ENCODE assay signal across 14 cellular contexts in the genomic region with DNA sequence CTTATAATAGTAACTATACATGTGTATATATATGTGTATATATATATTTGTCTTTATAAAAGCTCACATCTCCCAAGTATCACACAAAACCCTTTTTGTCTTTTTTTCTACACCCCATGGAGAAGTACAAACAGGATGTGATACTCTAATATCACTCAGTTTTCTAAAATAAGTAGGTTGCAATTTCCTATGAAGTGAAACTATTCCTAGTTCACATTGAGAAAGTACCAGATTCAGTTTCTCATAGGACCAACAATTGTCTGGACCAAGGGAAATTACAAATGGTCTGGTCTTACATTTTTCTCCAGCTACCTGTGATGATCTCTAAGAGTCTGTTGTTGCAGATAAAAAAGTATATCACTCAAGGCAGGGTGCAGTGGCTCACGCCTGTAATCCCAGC. TPM values are rescaled to one million over a fixed set of nuclear protein-coding genes. Genes with fewer than 3 reads are reported as not detected.
"Had no signal": no experiment of that assay in that cellular context is flagged by ENCODE, and none has a peak within 500 bp of the region (broad histone marks: within the 10 kb centered on the region; RNA-seq: fewer than 3 reads in every experiment).

No MANE protein-coding gene starts in this region.

- FAIRE-seq: urothelium cell line had no signal

- H3K27ac Mint-ChIP-seq: activated CD4-positive, alpha-beta memory T cell treated with anti-CD3 and anti-CD28 coated beads for 36 hours; activated CD4-positive, alpha-beta T cell treated with anti-CD3 and anti-CD28 coated beads for 36 hours; activated CD8-positive, alpha-beta memory T cell treated with anti-CD3 and anti-CD28 coated beads, Interleukin-2, amount 10 ng/mL, durations not matched to agents 7 days and 5 days; activated naive CD4-positive, alpha-beta T cell treated with anti-CD3 and anti-CD28 coated beads, Interleukin-2, amount 10 ng/mL, durations not matched to agents 7 days and 5 days; activated T-cell treated with anti-CD3 and anti-CD28 coated beads, Interleukin-2, amount 50 U/mL, for 24 hours had no signal

- DNase-seq: activated CD4-positive, alpha-beta memory T cell treated with anti-CD3 and anti-CD28 coated beads for 36 hours; activated CD4-positive, alpha-beta T cell treated with anti-CD3 and anti-CD28 coated beads for 36 hours; activated CD8-positive, alpha-beta memory T cell treated with anti-CD3 and anti-CD28 coated beads, Interleukin-2, amount 10 ng/mL, durations not matched to agents 7 days and 5 days; activated naive CD4-positive, alpha-beta T cell treated with anti-CD3 and anti-CD28 coated beads, Interleukin-2, amount 10 ng/mL, durations not matched to agents 7 days and 5 days; activated T-cell treated with anti-CD3 and anti-CD28 coated beads, Interleukin-2, amount 50 U/mL, for 24 hours; cerebellar nuclear complex; effector memory CD4-positive, alpha-beta T cell; gastrocnemius medialis; heart right ventricle; stimulated activated CD4-positive, alpha-beta T cell treated with anti-CD3 and anti-CD28 coated beads, Interleukin-1b, Interleukin-23, amount 100 ng/mL, for 48 hours; thyroid gland had no signal

- H3K4me3 Mint-ChIP-seq: activated CD4-positive, alpha-beta memory T cell treated with anti-CD3 and anti-CD28 coated beads for 36 hours; activated CD4-positive, alpha-beta T cell treated with anti-CD3 and anti-CD28 coated beads for 36 hours; activated CD8-positive, alpha-beta memory T cell treated with anti-CD3 and anti-CD28 coated beads, Interleukin-2, amount 10 ng/mL, durations not matched to agents 7 days and 5 days; activated naive CD4-positive, alpha-beta T cell treated with anti-CD3 and anti-CD28 coated beads, Interleukin-2, amount 10 ng/mL, durations not matched to agents 7 days and 5 days; activated T-cell treated with anti-CD3 and anti-CD28 coated beads, Interleukin-2, amount 50 U/mL, for 24 hours had no signal

- H3K36me3 Mint-ChIP-seq: activated CD4-positive, alpha-beta memory T cell treated with anti-CD3 and anti-CD28 coated beads for 36 hours; activated CD8-positive, alpha-beta memory T cell treated with anti-CD3 and anti-CD28 coated beads, Interleukin-2, amount 10 ng/mL, durations not matched to agents 7 days and 5 days; activated naive CD4-positive, alpha-beta T cell treated with anti-CD3 and anti-CD28 coated beads, Interleukin-2, amount 10 ng/mL, durations not matched to agents 7 days and 5 days had no signal

- ATAC-seq: activated CD4-positive, alpha-beta T cell treated with anti-CD3 and anti-CD28 coated beads for 36 hours; activated CD8-positive, alpha-beta memory T cell treated with anti-CD3 and anti-CD28 coated beads, Interleukin-2, amount 10 ng/mL, durations not matched to agents 7 days and 5 days; gastrocnemius medialis; heart right ventricle; sciatic nerve had no signal

- H3K4me1 Mint-ChIP-seq: activated CD4-positive, alpha-beta T cell treated with anti-CD3 and anti-CD28 coated beads for 36 hours; activated naive CD4-positive, alpha-beta T cell treated with anti-CD3 and anti-CD28 coated beads, Interleukin-2, amount 10 ng/mL, durations not matched to agents 7 days and 5 days had no signal

- H3K9me3 Mint-ChIP-seq: activated naive CD4-positive, alpha-beta T cell treated with anti-CD3 and anti-CD28 coated beads, Interleukin-2, amount 10 ng/mL, durations not matched to agents 7 days and 5 days had no signal

RNA-seq across cellular contexts. Expression of gene LILRB1, which starts 17.9 kb away (rescaled TPM):
- polyA plus RNA-seq: neural cell had no signal

RNA-seq across cellular contexts. Expression of gene LILRA1, which starts 19.0 kb away (rescaled TPM):
- polyA plus RNA-seq: neural cell had no signal

RNA-seq across cellular contexts. Expression of gene LILRA2, which starts 38.8 kb away (rescaled TPM):
- polyA plus RNA-seq: neural cell had no signal

RNA-seq across cellular contexts. Expression of gene LILRB4, which starts 50.4 kb away (rescaled TPM):
- polyA plus RNA-seq: neural cell had no signal
